12 cellular contexts compared by ENCODE assay signal in genomic region chr6:157587127-157587729, GRCh38.
"Had no signal": no experiment of that assay in that cellular context is flagged by ENCODE, and none has a peak within 500 bp of the region (broad histone marks: within the 10 kb centered on the region; RNA-seq: fewer than 3 reads in every experiment).

No MANE protein-coding gene starts in this region.

- H3K4me1 ChIP-seq: foreskin keratinocyte, sigmoid colon had no signal

- H3K36me3 ChIP-seq: neutrophil, sigmoid colon had no signal

- DNase-seq: effector memory CD8-positive, alpha-beta T cell; foreskin keratinocyte; mammary epithelial cell; mucosa of descending colon; naive thymus-derived CD8-positive, alpha-beta T cell; sigmoid colon; stimulated activated CD4-positive, alpha-beta T cell treated with anti-CD3 and anti-CD28 coated beads, Interleukin-12 subunit alpha, Interleukin-12 subunit beta, amount 100 ng/mL, for 4 hours; stimulated activated naive CD4-positive, alpha-beta T cell treated with Interleukin-2 at 50 U/mL for 16 hours; trophoblast cell had no signal

- H3K27ac ChIP-seq: foreskin keratinocyte, neutrophil, sigmoid colon, skin epidermis had no signal

- H3K27ac Mint-ChIP-seq: dendritic cell treated with granulocyte-macrophage colony-stimulating factor and Interleukin-4, amounts not matched to agents 40 ng/mL and 50 ng/mL, for 4 days; effector memory CD8-positive, alpha-beta T cell had no signal

- H3K27me3 Mint-ChIP-seq: dendritic cell treated with granulocyte-macrophage colony-stimulating factor and Interleukin-4, amounts not matched to agents 40 ng/mL and 50 ng/mL, for 4 days; effector memory CD8-positive, alpha-beta T cell had no signal

- H3K4me3 ChIP-seq: mucosa of descending colon, sigmoid colon, skin epidermis had no signal

- H3K4me3 Mint-ChIP-seq: dendritic cell treated with granulocyte-macrophage colony-stimulating factor and Interleukin-4, amounts not matched to agents 40 ng/mL and 50 ng/mL, for 4 days; effector memory CD8-positive, alpha-beta T cell; naive thymus-derived CD8-positive, alpha-beta T cell had no signal

- H3K27me3 ChIP-seq: foreskin keratinocyte, neutrophil, sigmoid colon had no signal
